Comparison of ENCODE assay signal across 18 cellular contexts in the genomic region with DNA sequence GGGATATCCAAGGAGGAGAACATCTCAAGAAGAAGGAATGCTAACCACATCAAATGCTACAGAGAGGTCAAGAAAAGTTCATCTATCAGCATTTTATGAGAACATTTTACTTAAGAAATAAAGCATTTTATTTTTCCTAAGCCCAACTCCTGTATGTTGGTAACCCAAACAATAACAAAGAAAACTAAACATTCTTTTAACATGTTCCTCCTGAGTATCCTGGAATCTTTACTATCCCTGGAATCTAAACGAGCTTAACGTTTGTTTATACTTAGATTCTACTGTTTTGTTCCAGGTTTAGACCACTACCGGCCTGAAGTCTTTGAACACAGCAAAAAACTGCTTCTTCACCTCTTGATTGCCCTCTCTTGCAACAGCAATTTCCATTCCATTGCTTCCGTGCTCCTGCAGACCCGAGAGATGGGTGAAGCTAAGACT.
A peak's percentile ranks its signal among the peaks of the same experiment; 100 is the strongest.
DNase-seq lines count a peak whose midpoint lies in the region; ATAC-seq, FAIRE-seq and TF ChIP-seq lines count a peak whose summit lies in the region.
"Had no signal": no experiment of that assay in that cellular context is flagged by ENCODE, and none has a peak within 500 bp of the region (broad histone marks: within the 10 kb centered on the region; RNA-seq: fewer than 3 reads in every experiment).

No MANE protein-coding gene starts in this region.

- H3K4me3 ChIP-seq in fibroblast of villous mesenchyme (ENCODE audit: low read depth, low read length) (no peak overlapping the region), rectal smooth muscle tissue (ENCODE audit: low read length) (no peak overlapping the region)
- H3K4me3 ChIP-seq: SK-N-MC had no signal

- FAIRE-seq in GM12891 (lab: Jason Lieb, UNC), result no peak

- H3K36me3 Mint-ChIP-seq in activated CD4-positive, alpha-beta T cell treated with anti-CD3 and anti-CD28 coated beads, Interleukin-2, amount 10 ng/mL, durations not matched to agents 7 days and 5 days (ENCODE audit: low read depth), result no peaks in the 10 kb centered on the region

- CTCF ChIA-PET in activated CD4-positive, alpha-beta T cell treated with anti-CD3 and anti-CD28 coated beads, Interleukin-2, amount 10 ng/mL, durations not matched to agents 7 days and 5 days (lab: Charles Lee), result no interaction called here

- no peak overlapping the region for H3K9ac ChIP-seq in rectal smooth muscle tissue (ENCODE audit: low read length)

- peak overlapping the region; percentile 36 for H3K27ac ChIP-seq in rectal smooth muscle tissue (ENCODE audit: low read depth, low read length)
- H3K27ac ChIP-seq: HL-60, SK-N-MC had no signal

- no peaks in the 10 kb centered on the region for H3K27me3 ChIP-seq in rectal smooth muscle tissue (ENCODE audit: control insufficient read depth, insufficient read depth, low read length)

- H3K9me3 Mint-ChIP-seq in activated CD4-positive, alpha-beta T cell treated with anti-CD3 and anti-CD28 coated beads, Interleukin-2, amount 10 ng/mL, durations not matched to agents 7 days and 5 days, result no peaks in the 10 kb centered on the region
- H3K9me3 Mint-ChIP-seq: activated naive CD4-positive, alpha-beta T cell treated with anti-CD3 and anti-CD28 coated beads, Interleukin-2, amount 10 ng/mL, durations not matched to agents 7 days and 5 days; CD14-positive monocyte; stimulated activated naive CD8-positive, alpha-beta T cell treated with anti-CD3 and anti-CD28 coated beads, Interleukin-15, Interleukin-2, amounts not matched to agents 100 ng/mL and 50 ng/mL, for 24 hours had no signal

- no peak for ATAC-seq in HG02642 (IDR thresholded peaks at IDR 0.05; ENCODE audit: poor library complexity, unreplicated experiment)
- ATAC-seq: right cardiac atrium had no signal

- no peaks in the 10 kb centered on the region for H3K36me3 ChIP-seq in rectal smooth muscle tissue (ENCODE audit: control insufficient read depth, insufficient read depth, low read length)

- H3K27me3 Mint-ChIP-seq in activated CD4-positive, alpha-beta T cell treated with anti-CD3 and anti-CD28 coated beads, Interleukin-2, amount 10 ng/mL, durations not matched to agents 7 days and 5 days, result no peaks in the 10 kb centered on the region
- H3K27me3 Mint-ChIP-seq: activated naive CD4-positive, alpha-beta T cell treated with anti-CD3 and anti-CD28 coated beads, Interleukin-2, amount 10 ng/mL, durations not matched to agents 7 days and 5 days; stimulated activated naive CD8-positive, alpha-beta T cell treated with anti-CD3 and anti-CD28 coated beads, Interleukin-15, Interleukin-2, amounts not matched to agents 100 ng/mL and 50 ng/mL, for 24 hours had no signal

- H3K4me1 Mint-ChIP-seq in activated CD4-positive, alpha-beta T cell treated with anti-CD3 and anti-CD28 coated beads, Interleukin-2, amount 10 ng/mL, durations not matched to agents 7 days and 5 days, result no peaks in the 10 kb centered on the region
- H3K4me1 Mint-ChIP-seq: activated naive CD4-positive, alpha-beta T cell treated with anti-CD3 and anti-CD28 coated beads, Interleukin-2, amount 10 ng/mL, durations not matched to agents 7 days and 5 days; CD14-positive monocyte had no signal

- no peak for TF ChIP-seq POLR2A in GM12891 (IDR thresholded peaks at IDR 0.05; ENCODE audit: low read depth, low read length)

- H3K4me1 ChIP-seq in rectal smooth muscle tissue (ENCODE audit: control insufficient read depth, insufficient read depth, low read length), result peaks cover 6% of the 10 kb centered on the region

- TF ChIP-seq CTCF in fibroblast of villous mesenchyme (IDR thresholded peaks at IDR 0.05; ENCODE audit: insufficient read depth, low read depth, low read length), result no peak

- no peak overlapping the region for H3K27ac Mint-ChIP-seq in activated CD4-positive, alpha-beta T cell treated with anti-CD3 and anti-CD28 coated beads, Interleukin-2, amount 10 ng/mL, durations not matched to agents 7 days and 5 days
- H3K27ac Mint-ChIP-seq: activated naive CD4-positive, alpha-beta T cell treated with anti-CD3 and anti-CD28 coated beads, Interleukin-2, amount 10 ng/mL, durations not matched to agents 7 days and 5 days; stimulated activated naive CD8-positive, alpha-beta T cell treated with anti-CD3 and anti-CD28 coated beads, Interleukin-15, Interleukin-2, amounts not matched to agents 100 ng/mL and 50 ng/mL, for 24 hours had no signal

- H3K4me3 Mint-ChIP-seq in activated CD4-positive, alpha-beta T cell treated with anti-CD3 and anti-CD28 coated beads, Interleukin-2, amount 10 ng/mL, durations not matched to agents 7 days and 5 days, result no peak overlapping the region
- H3K4me3 Mint-ChIP-seq: activated naive CD4-positive, alpha-beta T cell treated with anti-CD3 and anti-CD28 coated beads, Interleukin-2, amount 10 ng/mL, durations not matched to agents 7 days and 5 days; CD14-positive monocyte; stimulated activated naive CD8-positive, alpha-beta T cell treated with anti-CD3 and anti-CD28 coated beads, Interleukin-15, Interleukin-2, amounts not matched to agents 100 ng/mL and 50 ng/mL, for 24 hours had no signal

- POLR2A ChIA-PET in activated CD4-positive, alpha-beta T cell treated with anti-CD3 and anti-CD28 coated beads, Interleukin-2, amount 10 ng/mL, durations not matched to agents 7 days and 5 days (lab: Charles Lee), result no interaction called here

- DNase-seq in EH (ENCODE audit: low read depth) (peak; percentile 90), SW480 (ENCODE audit: low spot score) (peak; percentile 65), fibroblast of villous mesenchyme (ENCODE audit: low read depth) (peak; percentile 94), midbrain (lab: John Stamatoyannopoulos, UW) (no peak), GM12891 (ENCODE audit: insufficient read length, low spot score) (no peak)
- DNase-seq in activated CD4-positive, alpha-beta T cell treated with anti-CD3 and anti-CD28 coated beads, Interleukin-2, amount 10 ng/mL, durations not matched to agents 7 days and 5 days, result no peak
- DNase-seq: activated naive CD4-positive, alpha-beta T cell treated with anti-CD3 and anti-CD28 coated beads, Interleukin-2, amount 10 ng/mL, durations not matched to agents 7 days and 5 days; GOT3; Kasumi-1; NCI-H2107; NK-92 treated with Interleukin-12 subunit alpha and Interleukin-12 subunit beta, amount 100 ng/mL, for 24 hours; right cardiac atrium had no signal

TF ChIP-seq in GM12891, 5 proteins besides CTCF, POLR2A, EP300 and RAD21:
- no peak for TF ChIP-seq POLR2AphosphoS5 (IDR thresholded peaks at IDR 0.05; ENCODE audit: low read depth, low read length)
- TF ChIP-seq TAF1 (IDR thresholded peaks at IDR 0.05; ENCODE audit: low read depth, low read length), result no peak
- TF ChIP-seq SPI1 (IDR thresholded peaks at IDR 0.05; ENCODE audit: low read depth, low read length), result no peak
- TF ChIP-seq POU2F2 (IDR thresholded peaks at IDR 0.05; ENCODE audit: low read depth, low read length), result no peak

Comparison
In these comparisons a context has a peak if more than half of its experiments do, and no peak if none do; other contexts are left out.
1. DNase-seq: peak in EH (single experiment), SW480 (single experiment) and fibroblast of villous mesenchyme (single experiment); none in midbrain (single experiment), GM12891 (single experiment) and activated CD4-positive, alpha-beta T cell treated with anti-CD3 and anti-CD28 coated beads, Interleukin-2, amount 10 ng/mL, durations not matched to agents 7 days and 5 days (single experiment).